ENCODE assay signal across 16 cellular contexts in the genomic region with DNA sequence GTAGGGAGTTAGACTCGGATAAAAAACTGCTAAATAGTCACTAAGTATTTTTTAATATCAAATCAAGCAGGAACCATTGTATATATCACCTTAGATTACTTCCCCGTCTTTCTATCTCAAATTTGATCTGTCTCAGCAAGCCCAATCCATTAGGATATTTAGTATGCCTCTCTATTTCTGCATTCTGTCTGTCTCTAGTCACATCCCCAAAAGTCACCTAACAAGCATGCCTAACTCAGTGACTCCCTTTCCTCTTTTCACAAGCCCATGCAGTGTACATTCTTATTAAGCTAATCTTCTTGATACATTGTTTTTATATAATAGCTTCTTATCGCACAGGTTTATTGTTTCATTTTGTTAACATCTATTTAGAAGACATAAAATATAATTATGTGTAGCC. TPM values are rescaled to one million over a fixed set of nuclear protein-coding genes. Genes with fewer than 3 reads are reported as not detected.
"Had no signal": no experiment of that assay in that cellular context is flagged by ENCODE, and none has a peak within 500 bp of the region (broad histone marks: within the 10 kb centered on the region; RNA-seq: fewer than 3 reads in every experiment).

No MANE protein-coding gene starts in this region.

- H3K4me3 Mint-ChIP-seq: activated naive CD4-positive, alpha-beta T cell treated with anti-CD3 and anti-CD28 coated beads, Interleukin-2, amount 50 U/mL, for 24 hours; nephron progenitor cell; stimulated activated naive B cell treated with anti-CD40 and anti-IgM and Interleukin-4, amounts not matched to agents 10 μg/mL and 1 μg/mL and 100 μg/mL, for 72 hours; T-helper 1 cell treated with Interleukin-12 subunit alpha and Interleukin-12 subunit beta and Interleukin-4 antibody, amounts not matched to agents 30 μg/mL and 1 μg/mL, for 36 hours had no signal

- H3K9me3 Mint-ChIP-seq: nephron progenitor cell; T-helper 1 cell treated with Interleukin-12 subunit alpha and Interleukin-12 subunit beta and Interleukin-4 antibody, amounts not matched to agents 30 μg/mL and 1 μg/mL, for 36 hours had no signal

- H3K27ac Mint-ChIP-seq: activated naive CD4-positive, alpha-beta T cell treated with anti-CD3 and anti-CD28 coated beads, Interleukin-2, amount 50 U/mL, for 24 hours; nephron progenitor cell; stimulated activated naive B cell treated with anti-CD40 and anti-IgM and Interleukin-4, amounts not matched to agents 10 μg/mL and 1 μg/mL and 100 μg/mL, for 72 hours; T-helper 1 cell treated with Interleukin-12 subunit alpha and Interleukin-12 subunit beta and Interleukin-4 antibody, amounts not matched to agents 30 μg/mL and 1 μg/mL, for 36 hours had no signal

- H3K27me3 ChIP-seq: adrenal gland, dorsolateral prefrontal cortex had no signal

- H3K27ac ChIP-seq: adrenal gland, dorsolateral prefrontal cortex had no signal

- H3K36me3 ChIP-seq: adrenal gland had no signal

- H3K36me3 Mint-ChIP-seq: activated naive CD4-positive, alpha-beta T cell treated with anti-CD3 and anti-CD28 coated beads, Interleukin-2, amount 50 U/mL, for 24 hours; stimulated activated naive B cell treated with anti-CD40 and anti-IgM and Interleukin-4, amounts not matched to agents 10 μg/mL and 1 μg/mL and 100 μg/mL, for 72 hours had no signal

- ATAC-seq: activated CD4-positive, CD25-positive, alpha-beta regulatory T cell treated with anti-CD3 and anti-CD28 coated beads, Interleukin-2, amount 50 U/mL, for 24 hours; left lobe of liver; stimulated activated naive B cell treated with anti-CD40 and anti-IgM and Interleukin-4, amounts not matched to agents 10 μg/mL and 1 μg/mL and 100 μg/mL, for 72 hours had no signal

- H3K9me3 ChIP-seq: adrenal gland had no signal

- H3K4me1 Mint-ChIP-seq: activated naive CD4-positive, alpha-beta T cell treated with anti-CD3 and anti-CD28 coated beads, Interleukin-2, amount 50 U/mL, for 24 hours; nephron progenitor cell; stimulated activated naive B cell treated with anti-CD40 and anti-IgM and Interleukin-4, amounts not matched to agents 10 μg/mL and 1 μg/mL and 100 μg/mL, for 72 hours had no signal

- DNase-seq: activated CD8-positive, alpha-beta memory T cell treated with anti-CD3 and anti-CD28 coated beads for 24 hours; activated gamma-delta T cell; adrenal gland; dorsolateral prefrontal cortex; erythroblast; foreskin melanocyte; kidney; nephron progenitor cell; nucleus accumbens; retina; stimulated activated naive B cell treated with anti-CD40 and anti-IgM and Interleukin-4, amounts not matched to agents 10 μg/mL and 1 μg/mL and 100 μg/mL, for 72 hours had no signal

- H3K4me1 ChIP-seq: adrenal gland had no signal

- H3K4me3 ChIP-seq: adrenal gland, dorsolateral prefrontal cortex had no signal

- H3K27me3 Mint-ChIP-seq: activated naive CD4-positive, alpha-beta T cell treated with anti-CD3 and anti-CD28 coated beads, Interleukin-2, amount 50 U/mL, for 24 hours; stimulated activated naive B cell treated with anti-CD40 and anti-IgM and Interleukin-4, amounts not matched to agents 10 μg/mL and 1 μg/mL and 100 μg/mL, for 72 hours had no signal

RNA-seq across cellular contexts. Expression of a gene that starts 57.8 kb away (rescaled TPM):
- total RNA-seq: mammary epithelial cell had no signal
